Comparison of ENCODE assay signal across 12 cellular contexts in the genomic region with DNA sequence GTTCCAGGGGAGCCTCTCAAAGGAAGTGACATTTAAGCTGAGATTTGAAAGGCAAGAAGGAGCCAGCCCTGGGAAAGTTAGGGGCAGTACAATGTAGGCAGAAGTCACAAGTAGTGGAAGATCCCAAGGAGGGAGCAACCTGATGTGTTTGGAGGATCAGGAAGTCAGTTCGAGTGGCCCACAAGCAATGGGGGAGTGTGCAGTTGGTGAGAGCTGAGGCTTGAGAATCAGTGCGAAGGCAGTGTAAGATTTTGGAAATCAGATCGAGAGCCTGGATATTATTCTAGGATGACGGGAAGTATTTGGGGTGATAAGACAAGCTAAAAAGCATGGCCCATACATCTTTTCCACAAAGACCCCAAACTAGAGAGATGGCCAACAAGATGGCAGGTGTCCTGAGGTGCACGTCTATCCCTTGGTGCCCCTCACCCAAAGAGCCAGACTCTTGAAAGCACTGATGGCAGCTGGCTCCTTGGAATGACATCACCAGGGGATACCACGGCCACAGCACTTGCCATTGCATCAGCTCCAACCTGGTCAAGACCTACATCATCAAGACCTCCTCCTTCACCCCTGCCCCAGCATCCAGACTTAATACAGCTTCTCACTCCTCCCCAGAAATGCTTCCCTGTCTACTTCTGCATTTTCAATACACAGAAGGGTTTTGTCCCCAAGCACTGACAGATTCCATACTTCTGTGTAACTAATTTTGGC.
DNase-seq lines count a peak whose midpoint lies in the region; ATAC-seq and TF ChIP-seq lines count a peak whose summit lies in the region.
"Had no signal": no experiment of that assay in that cellular context is flagged by ENCODE, and none has a peak within 500 bp of the region (broad histone marks: within the 10 kb centered on the region; RNA-seq: fewer than 3 reads in every experiment).

No MANE protein-coding gene starts in this region.

- H4K20me1 ChIP-seq in smooth muscle cell (ENCODE audit: low read depth) = no peaks in the 10 kb centered on the region

- no peak for DNase-seq in GM13977 (ENCODE audit: low spot score)
- no peak for DNase-seq in omental fat pad (ENCODE audit: low spot score)
- no peak for DNase-seq in smooth muscle cell (lab: John Stamatoyannopoulos, UW; ENCODE audit: unreplicated experiment)
- DNase-seq: activated CD8-positive, alpha-beta memory T cell treated with anti-CD3 and anti-CD28 coated beads, Interleukin-2, amount 50 U/mL, for 4 hours; left cardiac atrium; stimulated activated CD4-positive, alpha-beta T cell treated with anti-CD3 and anti-CD28 coated beads, Interleukin-15, amount 100 ng/mL, for 24 hours; uterus had no signal

- no peak for TF ChIP-seq CTCF in GM13977 (IDR thresholded peaks at IDR 0.05; ENCODE audit: extremely low read depth, insufficient read depth, missing control alignments)
- TF ChIP-seq CTCF in omental fat pad (IDR thresholded peaks at IDR 0.05) = no peak
- TF ChIP-seq CTCF in smooth muscle cell (IDR thresholded peaks at IDR 0.05; ENCODE audit: borderline replicate concordance, insufficient read depth, poor library complexity, severe bottlenecking) = no peak

- H3F3A ChIP-seq in smooth muscle cell (ENCODE audit: low read depth) = no peaks in the 10 kb centered on the region

- peaks cover 20% of the 10 kb centered on the region for H3K4me1 Mint-ChIP-seq in dendritic cell treated with granulocyte-macrophage colony-stimulating factor and Interleukin-4, amounts not matched to agents 40 ng/mL and 50 ng/mL, for 4 days (ENCODE audit: low read depth)

- H3K4me3 Mint-ChIP-seq in dendritic cell treated with granulocyte-macrophage colony-stimulating factor and Interleukin-4, amounts not matched to agents 40 ng/mL and 50 ng/mL, for 4 days = no peak overlapping the region

- no peaks in the 10 kb centered on the region for H3K4me1 ChIP-seq in smooth muscle cell (ENCODE audit: low read depth)

- peak overlapping the region; percentile 15 for H3K27ac Mint-ChIP-seq in dendritic cell treated with granulocyte-macrophage colony-stimulating factor and Interleukin-4, amounts not matched to agents 40 ng/mL and 50 ng/mL, for 4 days

- H3K9me3 Mint-ChIP-seq in dendritic cell treated with granulocyte-macrophage colony-stimulating factor and Interleukin-4, amounts not matched to agents 40 ng/mL and 50 ng/mL, for 4 days = no peaks in the 10 kb centered on the region

- H3K4me3 ChIP-seq in smooth muscle cell = no peak overlapping the region
- H3K4me3 ChIP-seq: uterus had no signal

- no peaks in the 10 kb centered on the region for H3K27me3 Mint-ChIP-seq in dendritic cell treated with granulocyte-macrophage colony-stimulating factor and Interleukin-4, amounts not matched to agents 40 ng/mL and 50 ng/mL, for 4 days

- intact Hi-C loops in dendritic cell treated with granulocyte-macrophage colony-stimulating factor and Interleukin-4, amounts not matched to agents 40 ng/mL and 50 ng/mL, for 4 days (cut with micrococcal nuclease) = no loop called here

- 85% methylated on average over 6 of the region's 6 CpGs for WGBS in smooth muscle cell (ENCODE audit: low lambda C conversion rate)

- peaks cover 42% of the 10 kb centered on the region for H3K27me3 ChIP-seq in smooth muscle cell (ENCODE audit: low read depth)
- H3K27me3 ChIP-seq: uterus had no signal

- no peak overlapping the region for H3K4me2 ChIP-seq in smooth muscle cell

- no peak overlapping the region for H3K9ac ChIP-seq in smooth muscle cell (ENCODE audit: low read depth)

- no peak overlapping the region for H3K27ac ChIP-seq in smooth muscle cell (ENCODE audit: low read depth)

- H3K79me2 ChIP-seq in smooth muscle cell (ENCODE audit: low read depth) = no peaks in the 10 kb centered on the region

- H3K9me3 ChIP-seq in smooth muscle cell (replicated peaks; ENCODE audit: low read depth) = no peaks in the 10 kb centered on the region
- H3K9me3 ChIP-seq: uterus had no signal

- no peak overlapping the region for H2AFZ ChIP-seq in smooth muscle cell (ENCODE audit: low read depth)

- ATAC-seq in GM18499 (IDR thresholded peaks at IDR 0.05; ENCODE audit: insufficient read depth, unreplicated experiment) = peak; percentile 23
- peak; percentile 23 for ATAC-seq in GM21381 (IDR thresholded peaks at IDR 0.05; ENCODE audit: unreplicated experiment)
- ATAC-seq in HG03558 (IDR thresholded peaks at IDR 0.05; ENCODE audit: extremely low read depth, unreplicated experiment) = peak; percentile 16
- ATAC-seq in omental fat pad (ENCODE audit: low FRiP score) = no peak
- no peak for ATAC-seq in HG02970 (IDR thresholded peaks at IDR 0.05; ENCODE audit: low FRiP score, unreplicated experiment)

- H3K36me3 Mint-ChIP-seq in dendritic cell treated with granulocyte-macrophage colony-stimulating factor and Interleukin-4, amounts not matched to agents 40 ng/mL and 50 ng/mL, for 4 days (ENCODE audit: low read depth) = no peaks in the 10 kb centered on the region

- H3K36me3 ChIP-seq in smooth muscle cell (ENCODE audit: low read depth) = no peaks in the 10 kb centered on the region
- H3K36me3 ChIP-seq: uterus had no signal

- in situ Hi-C loops in GM13977 (cut with MboI; ENCODE audit: low pct_unique_long_range_greater_than_20kb, low sequenced_read_pairs, unreplicated experiment) = no loop called here

Comparison
In these comparisons a context has a peak if more than half of its experiments do, and no peak if none do; other contexts are left out.
1. ATAC-seq: peak in GM18499 (single experiment), GM21381 (single experiment) and HG03558 (single experiment); none in omental fat pad (single experiment) and HG02970 (single experiment).